ENCODE assay signal across 18 cellular contexts in the genomic region with DNA sequence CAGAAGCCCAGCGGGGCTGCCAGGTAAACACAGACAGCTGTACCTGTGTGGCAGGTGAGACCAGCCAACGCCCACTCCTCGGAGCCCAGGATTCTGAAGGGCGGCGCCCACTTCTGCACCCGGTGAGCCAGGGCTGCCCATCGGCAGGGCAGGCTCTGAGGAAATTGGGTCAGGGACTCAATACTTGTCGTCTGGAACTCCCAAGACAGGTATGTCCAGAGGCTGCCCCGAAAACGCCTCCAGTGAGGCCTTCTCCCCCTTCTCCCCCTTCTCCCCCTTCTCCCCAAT. TPM values are rescaled to one million over a fixed set of nuclear protein-coding genes. Genes with fewer than 3 reads are reported as not detected.
"Had no signal": no experiment of that assay in that cellular context is flagged by ENCODE, and none has a peak within 500 bp of the region (broad histone marks: within the 10 kb centered on the region; RNA-seq: fewer than 3 reads in every experiment).

No MANE protein-coding gene starts in this region.

- H3K36me3 ChIP-seq: esophagus muscularis mucosa, gastrocnemius medialis, neutrophil, right lobe of liver, transverse colon had no signal

- H3K4me1 ChIP-seq: esophagus muscularis mucosa, gastrocnemius medialis, psoas muscle, right lobe of liver, testis, transverse colon had no signal

- H3K9me3 ChIP-seq: esophagus muscularis mucosa, gastrocnemius medialis, neutrophil, psoas muscle, right lobe of liver, testis, transverse colon had no signal

- H3K4me3 ChIP-seq: esophagus muscularis mucosa, gastrocnemius medialis, psoas muscle, right lobe of liver, testis, transverse colon had no signal

- H3K27me3 ChIP-seq: neutrophil, right lobe of liver, testis had no signal

- DNase-seq: effector memory CD8-positive, alpha-beta T cell; gastrocnemius medialis; glutamatergic neuron; islet precursor cell; mammary epithelial cell; naive thymus-derived CD4-positive, alpha-beta T cell; nephron progenitor cell; psoas muscle; retina; right lobe of liver; stimulated activated CD4-positive, alpha-beta T cell treated with anti-CD3 and anti-CD28 coated beads, Interleukin-4, amount 100 ng/mL, for 1 hour; stimulated activated naive CD8-positive, alpha-beta T cell treated with anti-CD3 and anti-CD28 coated beads, Interleukin-15, amount 100 ng/mL, for 72 hours; transverse colon had no signal

- H3K27ac ChIP-seq: epithelial cell of prostate, esophagus muscularis mucosa, gastrocnemius medialis, neutrophil, psoas muscle, right lobe of liver, testis, transverse colon had no signal

RNA-seq across cellular contexts. Expression of gene GLT6D1, which starts 19.8 kb away (rescaled TPM):
- polyA plus RNA-seq: mammary epithelial cell; naive thymus-derived CD4-positive, alpha-beta T cell; psoas muscle; urinary bladder had no signal

RNA-seq across cellular contexts. Expression of gene LCN9, which starts 43.6 kb away (rescaled TPM):
- polyA plus RNA-seq: mammary epithelial cell; naive thymus-derived CD4-positive, alpha-beta T cell; psoas muscle; urinary bladder had no signal

RNA-seq across cellular contexts. Expression of gene PAEP, which starts 58.0 kb away (rescaled TPM):
- polyA plus RNA-seq: mammary epithelial cell; naive thymus-derived CD4-positive, alpha-beta T cell; psoas muscle; urinary bladder had no signal
